8 cellular contexts compared by ENCODE assay signal in genomic region chr15:75452364-75452967, GRCh38. TPM values are rescaled to one million over a fixed set of nuclear protein-coding genes. Genes with fewer than 3 reads are reported as not detected.
DNase-seq lines count a peak whose midpoint lies in the region; ATAC-seq and TF ChIP-seq lines count a peak whose summit lies in the region.

No MANE protein-coding gene starts in this region.

- peak overlapping the region; percentile 95 for H3K27ac ChIP-seq in CD4-positive, alpha-beta T cell (ENCODE audit: low read depth, low read length)
- peak overlapping the region; percentile 74 for H3K27ac ChIP-seq in PC-3 (ENCODE audit: low read length)
- H3K27ac ChIP-seq in muscle layer of colon (ENCODE audit: low read depth, low read length), result peak overlapping the region; percentile 99

- peaks cover 48% of the 10 kb centered on the region for H3K79me2 ChIP-seq in PC-3 (ENCODE audit: low read length)

- no peaks in the 10 kb centered on the region for H3K9me3 Mint-ChIP-seq in CD4-positive, alpha-beta T cell

- H3K36me3 Mint-ChIP-seq in CD4-positive, alpha-beta T cell (ENCODE audit: low read depth), result peaks cover 18% of the 10 kb centered on the region

- CTCF ChIA-PET in CD4-positive, alpha-beta T cell (lab: Charles Lee), result interaction anchor here (1.9 to 3.9 kb wide), 3 partner anchors 84 to 188 kb away, joined by 6 to 26 read pairs (median 14); partner anchors contain the start of genes IMP3, MAN2C1 and PTPN9
- CTCF ChIA-PET in PC-3 (lab: Charles Lee), result no interaction called here

- H3K27me3 Mint-ChIP-seq in CD4-positive, alpha-beta T cell, result no peaks in the 10 kb centered on the region

- peak overlapping the region; percentile 95 for H3K4me2 ChIP-seq in PC-3 (ENCODE audit: low read length)

- H3F3A ChIP-seq in PC-3 (ENCODE audit: low read length, unreplicated experiment), result no peaks in the 10 kb centered on the region

- H3K9ac ChIP-seq in PC-3 (ENCODE audit: low read length) (peak overlapping the region; percentile 83), muscle layer of colon (ENCODE audit: low read length) (peak overlapping the region; percentile 89)

- no peaks in the 10 kb centered on the region for H3K9me2 ChIP-seq in PC-3 (replicated peaks; ENCODE audit: low read length)

- POLR2A ChIA-PET in CD4-positive, alpha-beta T cell (lab: Charles Lee), result interaction anchor here (0.5 to 7.4 kb wide), 35 partner anchors 10 to 1049 kb away, joined by 3 to 294 read pairs (median 6); partner anchors contain the start of genes ARID3B, C15orf39, CLK3 and COX5A
- POLR2A ChIA-PET in PC-3 (lab: Charles Lee; ENCODE audit: unreplicated experiment), result interaction anchor here (0.6 to 1.4 kb wide), 3 partner anchors 84 to 128 kb away, joined by 4 to 34 read pairs (median 6); partner anchors contain the start of gene MAN2C1

- peak; percentile 15 for ATAC-seq in CD4-positive, alpha-beta T cell (ENCODE audit: poor library complexity)
- ATAC-seq in PC-3 (peak; percentile 12), GM21723 (IDR thresholded peaks at IDR 0.05; ENCODE audit: unreplicated experiment) (no peak)

- H3K4me1 Mint-ChIP-seq in CD4-positive, alpha-beta T cell (ENCODE audit: low read depth), result peaks cover 56% of the 10 kb centered on the region

- DNase-seq in CD4-positive, alpha-beta T cell, result peak; percentile 59 to 75 (median 70)
- peak; percentile 62 for DNase-seq in HuH-7 (ENCODE audit: low spot score)
- DNase-seq in PC-3, result peak; percentile 84
- DNase-seq in activated T-cell treated with anti-CD3 and anti-CD28 coated beads, Interleukin-2, amount 50 U/mL, for 1 hour, result peak; percentile 75
- peak; percentile 92 for DNase-seq in erythroblast (lab: John Stamatoyannopoulos, UW)
- DNase-seq in stimulated activated CD8-positive, alpha-beta memory T cell treated with anti-CD3 and anti-CD28 coated beads, Interleukin-7, amount 100 ng/mL, for 24 hours (ENCODE audit: low read depth), result peak; percentile 41

- H3K27me3 ChIP-seq in CD4-positive, alpha-beta T cell (ENCODE audit: control insufficient read depth, insufficient read depth, low read length), result no peaks in the 10 kb centered on the region
- no peaks in the 10 kb centered on the region for H3K27me3 ChIP-seq in PC-3 (ENCODE audit: low read length)
- H3K27me3 ChIP-seq in muscle layer of colon (ENCODE audit: control insufficient read depth in 1 of 2, insufficient read depth in 2 of 2, low read length in 2 of 2), result no peaks in the 10 kb centered on the region

- H3K4me3 Mint-ChIP-seq in CD4-positive, alpha-beta T cell, result peak overlapping the region; percentile 98

- TSS peak; percentile 60 for BruUV-seq in PC-3 (replicated peaks; lab: Mats Ljungman, UMichigan)

- intact Hi-C loops in CD4-positive, alpha-beta T cell (cut with DNase I, micrococcal nuclease), result loop anchor here (5.0 to 10.0 kb wide), 8 partner anchors 85 to 1460 kb away; partner anchors contain the start of genes C15orf39 (in 2 of the 2), CLK3 (in 1 of the 2), MAN2C1 (in 1 of the 2) and PML (in 1 of the 2)
- intact Hi-C loops in PC-3 (cut with micrococcal nuclease), result loop anchor here (5.0 kb wide), 1 partner anchor 195 kb away; the partner anchor contains the start of gene SNX33

- H3K36me3 ChIP-seq in PC-3 (ENCODE audit: low read depth, low read length), result peaks cover 2% of the 10 kb centered on the region; the same call in 1 of the 2 replicates
- no peaks in the 10 kb centered on the region for H3K36me3 ChIP-seq in muscle layer of colon (ENCODE audit: insufficient read depth, low read length)

- peak; percentile 92 for TF ChIP-seq POLR2A in erythroblast (IDR thresholded peaks at IDR 0.05; ENCODE audit: low read length)

- no peak for TF ChIP-seq CTCF in CD4-positive, alpha-beta T cell (IDR thresholded peaks at IDR 0.05)
- TF ChIP-seq CTCF in PC-3 (conservative IDR thresholded peaks at IDR 0.05; ENCODE audit: low read depth, low read length), result no peak

- peak overlapping the region; percentile 73 for H3K4me3 ChIP-seq in PC-3 (ENCODE audit: low read length)
- peak overlapping the region; percentile 34 to 76 for H3K4me3 ChIP-seq in muscle layer of colon (ENCODE audit: low read depth in 1 of 2, low read length in 2 of 2)

- peaks cover 30% of the 10 kb centered on the region for H3K4me1 ChIP-seq in PC-3 (ENCODE audit: insufficient read depth, low read length)
- peaks cover 17% of the 10 kb centered on the region for H3K4me1 ChIP-seq in muscle layer of colon (ENCODE audit: insufficient read depth, low read length)

- H3K9me3 ChIP-seq in CD4-positive, alpha-beta T cell (ENCODE audit: control insufficient read depth, low read length), result no peaks in the 10 kb centered on the region
- H3K9me3 ChIP-seq in PC-3 (ENCODE audit: low read length) (no peaks in the 10 kb centered on the region), muscle layer of colon (ENCODE audit: low read length) (no peaks in the 10 kb centered on the region)

- H2AFZ ChIP-seq in PC-3 (ENCODE audit: low read length), result peak overlapping the region; percentile 83

- H3K27ac Mint-ChIP-seq in CD4-positive, alpha-beta T cell, result peak overlapping the region; percentile 96

- peaks cover 17% of the 10 kb centered on the region for H4K20me1 ChIP-seq in PC-3 (ENCODE audit: low read length)

RNA-seq across cellular contexts. Expression of gene SIN3A, which starts 1.0 kb away (rescaled TPM):
- 100 to 1,000 TPM; 136 to 141 TPM for total RNA-seq in CD4-positive, alpha-beta T cell
- 24.9 and 27.8 TPM in 2 replicates for total RNA-seq in PC-3 (2014; rRNA removed)

Comparison
In these comparisons a context has a peak if more than half of its experiments do, and no peak if none do; other contexts are left out.
1. DNase-seq: peak in every context shown above with its lines; median percentile 92 in erythroblast; 84 in PC-3; 75 in activated T-cell treated with anti-CD3 and anti-CD28 coated beads, Interleukin-2, amount 50 U/mL, for 1 hour; 70 in CD4-positive, alpha-beta T cell; 62 in HuH-7; 41 in stimulated activated CD8-positive, alpha-beta memory T cell treated with anti-CD3 and anti-CD28 coated beads, Interleukin-7, amount 100 ng/mL, for 24 hours.